In the genomic region with DNA sequence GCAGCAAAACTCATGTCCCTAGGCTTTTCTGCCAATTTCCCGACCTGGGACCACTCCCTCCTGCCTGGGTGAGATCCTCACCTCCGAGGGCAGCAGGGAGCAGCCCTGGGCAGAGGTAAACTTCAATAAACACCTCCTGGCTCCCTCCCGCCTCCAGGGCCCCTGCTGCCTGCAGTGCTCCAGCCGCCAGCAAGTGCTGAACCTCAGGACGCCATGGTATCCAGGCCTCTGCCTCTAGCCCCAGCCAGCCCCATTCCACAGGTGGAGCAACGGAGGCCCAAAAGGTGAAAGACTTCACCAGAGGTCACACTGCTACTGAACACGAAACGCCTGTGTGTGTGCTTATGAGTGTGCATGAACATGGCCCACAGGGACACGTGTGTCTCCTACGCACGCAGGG, we compare ENCODE assay signal across 4 cellular contexts.
TF ChIP-seq lines count a peak whose summit lies in the region.

No MANE protein-coding gene starts in this region.

TF ChIP-seq in GM23338, 12 proteins besides CTCF, POLR2A, EP300 and RAD21:
- TF ChIP-seq, protein P1, sequence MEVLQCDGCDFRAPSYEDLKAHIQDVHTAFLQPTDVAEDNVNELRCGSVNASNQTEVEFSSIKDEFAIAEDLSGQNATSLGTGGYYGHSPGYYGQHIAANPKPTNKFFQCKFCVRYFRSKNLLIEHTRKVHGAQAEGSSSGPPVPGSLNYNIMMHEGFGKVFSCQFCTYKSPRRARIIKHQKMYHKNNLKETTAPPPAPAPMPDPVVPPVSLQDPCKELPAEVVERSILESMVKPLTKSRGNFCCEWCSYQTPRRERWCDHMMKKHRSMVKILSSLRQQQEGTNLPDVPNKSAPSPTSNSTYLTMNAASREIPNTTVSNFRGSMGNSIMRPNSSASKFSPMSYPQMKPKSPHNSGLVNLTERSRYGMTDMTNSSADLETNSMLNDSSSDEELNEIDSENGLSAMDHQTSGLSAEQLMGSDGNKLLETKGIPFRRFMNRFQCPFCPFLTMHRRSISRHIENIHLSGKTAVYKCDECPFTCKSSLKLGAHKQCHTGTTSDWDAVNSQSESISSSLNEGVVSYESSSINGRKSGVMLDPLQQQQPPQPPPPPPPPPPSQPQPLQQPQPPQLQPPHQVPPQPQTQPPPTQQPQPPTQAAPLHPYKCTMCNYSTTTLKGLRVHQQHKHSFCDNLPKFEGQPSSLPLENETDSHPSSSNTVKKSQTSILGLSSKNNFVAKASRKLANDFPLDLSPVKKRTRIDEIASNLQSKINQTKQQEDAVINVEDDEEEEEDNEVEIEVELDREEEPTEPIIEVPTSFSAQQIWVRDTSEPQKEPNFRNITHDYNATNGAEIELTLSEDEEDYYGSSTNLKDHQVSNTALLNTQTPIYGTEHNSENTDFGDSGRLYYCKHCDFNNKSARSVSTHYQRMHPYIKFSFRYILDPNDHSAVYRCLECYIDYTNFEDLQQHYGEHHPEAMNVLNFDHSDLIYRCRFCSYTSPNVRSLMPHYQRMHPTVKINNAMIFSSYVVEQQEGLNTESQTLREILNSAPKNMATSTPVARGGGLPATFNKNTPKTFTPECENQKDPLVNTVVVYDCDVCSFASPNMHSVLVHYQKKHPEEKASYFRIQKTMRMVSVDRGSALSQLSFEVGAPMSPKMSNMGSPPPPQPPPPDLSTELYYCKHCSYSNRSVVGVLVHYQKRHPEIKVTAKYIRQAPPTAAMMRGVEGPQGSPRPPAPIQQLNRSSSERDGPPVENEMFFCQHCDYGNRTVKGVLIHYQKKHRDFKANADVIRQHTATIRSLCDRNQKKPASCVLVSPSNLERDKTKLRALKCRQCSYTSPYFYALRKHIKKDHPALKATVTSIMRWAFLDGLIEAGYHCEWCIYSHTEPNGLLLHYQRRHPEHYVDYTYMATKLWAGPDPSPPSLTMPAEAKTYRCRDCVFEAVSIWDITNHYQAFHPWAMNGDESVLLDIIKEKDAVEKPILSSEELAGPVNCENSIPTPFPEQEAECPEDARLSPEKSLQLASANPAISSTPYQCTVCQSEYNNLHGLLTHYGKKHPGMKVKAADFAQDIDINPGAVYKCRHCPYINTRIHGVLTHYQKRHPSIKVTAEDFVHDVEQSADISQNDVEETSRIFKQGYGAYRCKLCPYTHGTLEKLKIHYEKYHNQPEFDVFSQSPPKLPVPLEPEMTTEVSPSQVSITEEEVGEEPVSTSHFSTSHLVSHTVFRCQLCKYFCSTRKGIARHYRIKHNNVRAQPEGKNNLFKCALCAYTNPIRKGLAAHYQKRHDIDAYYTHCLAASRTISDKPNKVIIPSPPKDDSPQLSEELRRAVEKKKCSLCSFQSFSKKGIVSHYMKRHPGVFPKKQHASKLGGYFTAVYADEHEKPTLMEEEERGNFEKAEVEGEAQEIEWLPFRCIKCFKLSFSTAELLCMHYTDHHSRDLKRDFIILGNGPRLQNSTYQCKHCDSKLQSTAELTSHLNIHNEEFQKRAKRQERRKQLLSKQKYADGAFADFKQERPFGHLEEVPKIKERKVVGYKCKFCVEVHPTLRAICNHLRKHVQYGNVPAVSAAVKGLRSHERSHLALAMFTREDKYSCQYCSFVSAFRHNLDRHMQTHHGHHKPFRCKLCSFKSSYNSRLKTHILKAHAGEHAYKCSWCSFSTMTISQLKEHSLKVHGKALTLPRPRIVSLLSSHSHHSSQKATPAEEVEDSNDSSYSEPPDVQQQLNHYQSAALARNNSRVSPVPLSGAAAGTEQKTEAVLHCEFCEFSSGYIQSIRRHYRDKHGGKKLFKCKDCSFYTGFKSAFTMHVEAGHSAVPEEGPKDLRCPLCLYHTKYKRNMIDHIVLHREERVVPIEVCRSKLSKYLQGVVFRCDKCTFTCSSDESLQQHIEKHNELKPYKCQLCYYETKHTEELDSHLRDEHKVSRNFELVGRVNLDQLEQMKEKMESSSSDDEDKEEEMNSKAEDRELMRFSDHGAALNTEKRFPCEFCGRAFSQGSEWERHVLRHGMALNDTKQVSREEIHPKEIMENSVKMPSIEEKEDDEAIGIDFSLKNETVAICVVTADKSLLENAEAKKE (CRISPR knock-in tag; IDR thresholded peaks at IDR 0.05) = no peak
TF ChIP-seq in GM23338: peak in this region for 0.

TF ChIP-seq in IMR-90, 13 proteins besides CTCF, POLR2A, EP300 and RAD21:
- TF ChIP-seq, protein P2, sequence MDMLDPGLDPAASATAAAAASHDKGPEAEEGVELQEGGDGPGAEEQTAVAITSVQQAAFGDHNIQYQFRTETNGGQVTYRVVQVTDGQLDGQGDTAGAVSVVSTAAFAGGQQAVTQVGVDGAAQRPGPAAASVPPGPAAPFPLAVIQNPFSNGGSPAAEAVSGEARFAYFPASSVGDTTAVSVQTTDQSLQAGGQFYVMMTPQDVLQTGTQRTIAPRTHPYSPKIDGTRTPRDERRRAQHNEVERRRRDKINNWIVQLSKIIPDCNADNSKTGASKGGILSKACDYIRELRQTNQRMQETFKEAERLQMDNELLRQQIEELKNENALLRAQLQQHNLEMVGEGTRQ (IDR thresholded peaks at IDR 0.05; ENCODE audit: low read depth, low read length) = no peak
- TF ChIP-seq FOS (IDR thresholded peaks at IDR 0.05; ENCODE audit: low read depth, low read length) (no peak), MAZ (IDR thresholded peaks at IDR 0.05; ENCODE audit: borderline replicate concordance, low read depth, low read length) (no peak), CHD1 (IDR thresholded peaks at IDR 0.05; ENCODE audit: low read depth, low read length) (no peak), MAFK (IDR thresholded peaks at IDR 0.05; ENCODE audit: low read depth, low read length) (no peak), BHLHE40 (IDR thresholded peaks at IDR 0.05; ENCODE audit: low read depth, low read length) (no peak), CEBPB (IDR thresholded peaks at IDR 0.05; ENCODE audit: low read depth, low read length) (no peak), MXI1 (IDR thresholded peaks at IDR 0.05; ENCODE audit: borderline replicate concordance, low read depth, low read length) (no peak)

TF ChIP-seq in K562, 482 proteins besides CTCF, POLR2A, EP300 and RAD21:
- TF ChIP-seq CXXC5 (CRISPR knock-in tag; IDR thresholded peaks at IDR 0.05) (no peak), ESRRA (IDR thresholded peaks at IDR 0.05; ENCODE audit: borderline replicate concordance, low read depth) (peak; percentile 29; the same call in 1 of the 2 replicates)

TF ChIP-seq in GM12891, 5 proteins besides CTCF, POLR2A, EP300 and RAD21:
- TF ChIP-seq PAX5 (IDR thresholded peaks at IDR 0.05; ENCODE audit: insufficient read depth, low read length, severe bottlenecking) (no peak), POLR2AphosphoS5 (IDR thresholded peaks at IDR 0.05; ENCODE audit: low read depth, low read length) (no peak), POU2F2 (IDR thresholded peaks at IDR 0.05; ENCODE audit: low read depth, low read length) (no peak), TAF1 (IDR thresholded peaks at IDR 0.05; ENCODE audit: low read depth, low read length) (no peak)
